Comparison of ENCODE assay signal across 8 cellular contexts in genomic region chr1:208652300-208653160, GRCh38.
DNase-seq lines count a peak whose midpoint lies in the region; ATAC-seq, FAIRE-seq and TF ChIP-seq lines count a peak whose summit lies in the region.

No MANE protein-coding gene starts in this region.

- H3K27me3 ChIP-seq in HL-60 (ENCODE audit: insufficient read depth, poor library complexity, severe bottlenecking) = no peaks in the 10 kb centered on the region
- H3K27me3 ChIP-seq in pancreas = peaks cover 0 to 7% (median 1%) of the 10 kb centered on the region in 4 donors
- H3K27me3 ChIP-seq in effector memory CD4-positive, alpha-beta T cell (replicated peaks; ENCODE audit: control insufficient read depth, insufficient read depth, low read length, poor library complexity, severe bottlenecking) = peaks cover 2% of the 10 kb centered on the region

- WGBS in pancreas, 2 donors = 10% methylated on average over 8 of the region's 8 CpGs

- H3K4me1 ChIP-seq in pancreas = no peaks in the 10 kb centered on the region
- H3K4me1 ChIP-seq in effector memory CD4-positive, alpha-beta T cell (ENCODE audit: control insufficient read depth, insufficient read depth, low read length, poor library complexity, severe bottlenecking) = no peaks in the 10 kb centered on the region

- H3K9me3 Mint-ChIP-seq in activated T-cell treated with anti-CD3 and anti-CD28 coated beads, Interleukin-2, amount 50 U/mL, for 72 hours = no peaks in the 10 kb centered on the region

- peaks cover 16% of the 10 kb centered on the region for H3K27me3 Mint-ChIP-seq in activated T-cell treated with anti-CD3 and anti-CD28 coated beads, Interleukin-2, amount 50 U/mL, for 72 hours (ENCODE audit: low read depth)

- H3K27ac ChIP-seq in HL-60 (replicated peaks) = no peak overlapping the region
- H3K27ac ChIP-seq in pancreas = no peak overlapping the region
- H3K27ac ChIP-seq in effector memory CD4-positive, alpha-beta T cell (ENCODE audit: insufficient read depth, low read length, poor library complexity, severe bottlenecking) = no peak overlapping the region

- intact Hi-C loops in pancreas (cut with DNase I) = loop anchor here in 1 of 3 donors (10.0 kb wide), 1 partner anchor 552 kb away; no protein-coding TSS in a partner anchor

- no peak overlapping the region for H3K27ac Mint-ChIP-seq in activated T-cell treated with anti-CD3 and anti-CD28 coated beads, Interleukin-2, amount 50 U/mL, for 72 hours

- FAIRE-seq in pancreas (lab: Jason Lieb, UNC) = peak; percentile 26

- H3K36me3 ChIP-seq in pancreas = no peaks in the 10 kb centered on the region
- H3K36me3 ChIP-seq in effector memory CD4-positive, alpha-beta T cell (ENCODE audit: control insufficient read depth, insufficient read depth, low read length) = no peaks in the 10 kb centered on the region

- H3K4me3 Mint-ChIP-seq in activated T-cell treated with anti-CD3 and anti-CD28 coated beads, Interleukin-2, amount 50 U/mL, for 72 hours = no peak overlapping the region

- peak; percentile 84 for ATAC-seq in GM19467 (IDR thresholded peaks at IDR 0.05; ENCODE audit: unreplicated experiment)
- ATAC-seq in activated T-cell treated with anti-CD3 and anti-CD28 coated beads, Interleukin-2, amount 50 U/mL, for 72 hours (replicated peaks in 1 of 2) = peak; percentile 21 to 51
- ATAC-seq in pancreas = peak; percentile 81 to 99 (median 97)

- no peaks in the 10 kb centered on the region for H3K9me3 ChIP-seq in pancreas
- H3K9me3 ChIP-seq in effector memory CD4-positive, alpha-beta T cell (ENCODE audit: control insufficient read depth, low read length) = no peaks in the 10 kb centered on the region

- H3K4me3 ChIP-seq in HL-60 (replicated peaks; ENCODE audit: insufficient read depth, low read length) (no peak overlapping the region), pancreas (no peak overlapping the region)
- H3K4me3 ChIP-seq in effector memory CD4-positive, alpha-beta T cell (ENCODE audit: insufficient read depth, low read depth, low read length, poor library complexity, severe bottlenecking) = no peak overlapping the region

- no peaks in the 10 kb centered on the region for H3K4me1 Mint-ChIP-seq in activated T-cell treated with anti-CD3 and anti-CD28 coated beads, Interleukin-2, amount 50 U/mL, for 72 hours (ENCODE audit: low read depth)

- TF ChIP-seq CTCF in HL-60 (IDR thresholded peaks at IDR 0.05; ENCODE audit: insufficient read depth, low read length) = peak; percentile 78
- TF ChIP-seq CTCF in pancreas (IDR thresholded peaks at IDR 0.05) = peak; percentile 77 to 83 (median 80)

- no peaks in the 10 kb centered on the region for H3K36me3 Mint-ChIP-seq in activated T-cell treated with anti-CD3 and anti-CD28 coated beads, Interleukin-2, amount 50 U/mL, for 72 hours (ENCODE audit: insufficient read depth in 2 of 2)

- DNase-seq in D341Med (ENCODE audit: low spot score) (peak; percentile 72), HL-60 (ENCODE audit: low read depth in 1 of 2, low spot score in 1 of 2) (peak; percentile 13 to 34), NCI-H526 treated with DMSO at 0.1 percent for 48 hours (lab: John Stamatoyannopoulos, UW) (peak; percentile 42), glomerular visceral epithelial cell (ENCODE audit: extremely low spot score) (peak; percentile 72), pancreas (peak in 5 of 6 donors; percentile 22 to 67 (median 29))
- DNase-seq in activated T-cell treated with anti-CD3 and anti-CD28 coated beads, Interleukin-2, amount 50 U/mL, for 72 hours = peak; percentile 7 to 29
- DNase-seq in effector memory CD4-positive, alpha-beta T cell = no peak

Comparison
In these comparisons a context has a peak if more than half of its experiments do, and no peak if none do; other contexts are left out.
1. DNase-seq: peak in D341Med (single experiment), HL-60 (2 of 2), NCI-H526 treated with DMSO at 0.1 percent for 48 hours (single experiment), activated T-cell treated with anti-CD3 and anti-CD28 coated beads, Interleukin-2, amount 50 U/mL, for 72 hours (2 of 2), glomerular visceral epithelial cell (single experiment) and pancreas (5 of 6); none in effector memory CD4-positive, alpha-beta T cell (0 of 3).
2. ATAC-seq: peak in every context shown above with its lines; median percentile 97 in pancreas; 84 in GM19467; 36 in activated T-cell treated with anti-CD3 and anti-CD28 coated beads, Interleukin-2, amount 50 U/mL, for 72 hours.